1 cellular context compared by ENCODE assay signal in the genomic region with DNA sequence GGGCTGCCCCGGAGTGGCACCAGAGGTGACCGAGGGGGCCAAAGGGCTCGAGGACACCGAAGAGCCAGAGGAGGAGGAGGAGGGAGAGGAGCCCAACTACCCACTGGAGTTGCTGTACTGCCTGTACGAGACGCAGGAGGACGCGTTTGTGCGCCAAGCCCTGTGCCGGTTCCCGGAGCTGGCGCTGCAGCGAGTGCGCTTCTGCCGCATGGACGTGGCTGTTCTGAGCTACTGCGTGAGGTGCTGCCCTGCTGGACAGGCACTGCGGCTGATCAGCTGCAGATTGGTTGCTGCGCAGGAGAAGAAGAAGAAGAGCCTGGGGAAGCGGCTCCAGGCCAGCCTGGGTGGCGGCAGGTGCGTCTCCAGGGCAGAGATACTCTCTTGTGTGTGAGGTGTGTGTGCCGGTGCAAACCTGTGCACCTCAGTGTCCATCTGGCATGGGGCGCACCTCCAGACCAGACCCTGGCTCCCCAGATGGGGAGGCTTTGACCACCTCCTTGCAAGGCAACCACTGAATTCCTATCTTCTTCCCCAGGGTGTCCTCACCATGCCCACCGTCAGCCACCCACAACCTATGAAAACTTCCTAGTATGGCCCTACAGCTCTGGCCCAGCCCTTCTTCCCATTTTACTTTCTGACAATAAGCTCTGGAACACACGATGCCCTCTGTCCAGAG.
TF ChIP-seq lines count a peak whose summit lies in the region.

No MANE protein-coding gene starts in this region.

TF ChIP-seq in H1, 55 proteins besides CTCF, POLR2A, EP300 and RAD21:
- no peak for TF ChIP-seq GTF2F1 (IDR thresholded peaks at IDR 0.05; ENCODE audit: borderline replicate concordance, low read depth, low read length)
- no peak for TF ChIP-seq SUZ12 (IDR thresholded peaks at IDR 0.05; ENCODE audit: low read length)
- TF ChIP-seq SIN3A (conservative IDR thresholded peaks at IDR 0.05 in 1 of 2, IDR thresholded peaks at IDR 0.05 in 1 of 2; ENCODE audit: low read depth in 1 of 2, low read length in 2 of 2), result no peak
- TF ChIP-seq RNF2 (IDR thresholded peaks at IDR 0.05; ENCODE audit: borderline replicate concordance, low read depth, low read length, missing control alignments, poor library complexity, severe bottlenecking), result no peak
- TF ChIP-seq, protein P1, sequence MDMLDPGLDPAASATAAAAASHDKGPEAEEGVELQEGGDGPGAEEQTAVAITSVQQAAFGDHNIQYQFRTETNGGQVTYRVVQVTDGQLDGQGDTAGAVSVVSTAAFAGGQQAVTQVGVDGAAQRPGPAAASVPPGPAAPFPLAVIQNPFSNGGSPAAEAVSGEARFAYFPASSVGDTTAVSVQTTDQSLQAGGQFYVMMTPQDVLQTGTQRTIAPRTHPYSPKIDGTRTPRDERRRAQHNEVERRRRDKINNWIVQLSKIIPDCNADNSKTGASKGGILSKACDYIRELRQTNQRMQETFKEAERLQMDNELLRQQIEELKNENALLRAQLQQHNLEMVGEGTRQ (IDR thresholded peaks at IDR 0.05; ENCODE audit: low read length), result no peak
